ENCODE assay signal across 20 cellular contexts in genomic region chr18:26745288-26745975, GRCh38.
DNase-seq lines count a peak whose midpoint lies in the region; ATAC-seq and TF ChIP-seq lines count a peak whose summit lies in the region.
"Had no signal": no experiment of that assay in that cellular context is flagged by ENCODE, and none has a peak within 500 bp of the region (broad histone marks: within the 10 kb centered on the region; RNA-seq: fewer than 3 reads in every experiment).

No MANE protein-coding gene starts in this region.

- H3K9ac ChIP-seq in liver (ENCODE audit: low read depth in 1 of 2, low read length in 2 of 2), result no peak overlapping the region

- H3K27me3 ChIP-seq in liver (ENCODE audit: control insufficient read depth in 4 of 4, insufficient read depth in 4 of 4, low read length in 3 of 4), result no peaks in the 10 kb centered on the region
- H3K27me3 ChIP-seq in thyroid gland, result no peaks in the 10 kb centered on the region
- H3K27me3 ChIP-seq: cardiac muscle cell, dorsolateral prefrontal cortex, uterus had no signal

- no peak for TF ChIP-seq CTCF in liver (IDR thresholded peaks at IDR 0.05; ENCODE audit: low read depth, low read length, missing input control)
- TF ChIP-seq CTCF in thyroid gland (IDR thresholded peaks at IDR 0.05), result no peak

- TF ChIP-seq POLR2A in thyroid gland (IDR thresholded peaks at IDR 0.05), result no peak

- whole genome bisulfite sequencing in liver, result 41% methylated on average over 4 of the region's 4 CpGs
- WGBS in thyroid gland, 2 donors, result 76 to 79% methylated on average over 4 of the region's 4 CpGs

- H3K36me3 ChIP-seq in liver (ENCODE audit: control insufficient read depth in 4 of 4, insufficient read depth in 3 of 4, low read depth in 1 of 4, low read length in 3 of 4), result no peaks in the 10 kb centered on the region
- no peaks in the 10 kb centered on the region for H3K36me3 ChIP-seq in thyroid gland
- H3K36me3 ChIP-seq: cardiac muscle cell, uterus had no signal

- DNase-seq in Right ventricle myocardium superior (no peak), left cardiac atrium (no peak), RPMI7951 (ENCODE audit: low read depth) (peak; percentile 1), thyroid gland (no peak)
- DNase-seq: activated CD4-positive, alpha-beta T cell treated with anti-CD3 and anti-CD28 coated beads, Interleukin-2, amount 50 U/mL, for 1 hour; CD4-positive, alpha-beta T cell; dorsolateral prefrontal cortex; EL; KG1; NCI-H1436; NCI-H2227 treated with DMSO at 0.1 percent for 48 hours; nephron progenitor cell; uterus had no signal

- intact Hi-C loops in Right ventricle myocardium superior (cut with DNase I), result no loop called here
- intact Hi-C loops in left cardiac atrium (cut with DNase I), result no loop called here
- intact Hi-C loops in thyroid gland (cut with DNase I), result no loop called here

- no peak overlapping the region for H3K4me3 ChIP-seq in liver (ENCODE audit: low read depth in 1 of 3, low read length in 3 of 3)
- H3K4me3 ChIP-seq in thyroid gland (replicated peaks in 1 of 3), result no peak overlapping the region
- H3K4me3 ChIP-seq: cardiac muscle cell, uterus had no signal

- ATAC-seq in Right ventricle myocardium superior (ENCODE audit: poor library complexity) (peak; percentile 35), left cardiac atrium (no peak), GM18909 (IDR thresholded peaks at IDR 0.05; ENCODE audit: poor library complexity, unreplicated experiment) (no peak), GM18502 (IDR thresholded peaks at IDR 0.05; ENCODE audit: poor library complexity, unreplicated experiment) (no peak), HG03039 (IDR thresholded peaks at IDR 0.05; ENCODE audit: unreplicated experiment) (no peak)
- ATAC-seq: HCT116, SK-N-SH treated with all-trans-retinoic acid at 6 μM for 48 hours had no signal

- no peak for TF ChIP-seq RAD21 in liver (IDR thresholded peaks at IDR 0.05)

- H3K4me1 ChIP-seq in liver (ENCODE audit: control insufficient read depth in 4 of 4, insufficient read depth in 4 of 4, low read length in 3 of 4) (peaks cover 6 to 46% (median 33%) of the 10 kb centered on the region in 4 donors), thyroid gland (peaks cover 24 to 42% of the 10 kb centered on the region in 2 donors)
- H3K4me1 ChIP-seq: uterus had no signal

- H3K9me3 ChIP-seq in liver (ENCODE audit: control insufficient read depth in 4 of 4, low read length in 3 of 4) (no peaks in the 10 kb centered on the region), thyroid gland (no peaks in the 10 kb centered on the region)
- H3K9me3 ChIP-seq: uterus had no signal

- H3K27ac ChIP-seq in liver (ENCODE audit: low read depth in 1 of 2, low read length in 2 of 2) (peak overlapping the region; percentile 79 to 80), thyroid gland (peak overlapping the region in 2 of 3 donors; percentile 66 to 69)
- H3K27ac ChIP-seq: cardiac muscle cell, dorsolateral prefrontal cortex, uterus had no signal

TF ChIP-seq in liver, 16 proteins besides CTCF, POLR2A, EP300 and RAD21:
- TF ChIP-seq ATF3 (IDR thresholded peaks at IDR 0.05) (no peak), TAF1 (conservative IDR thresholded peaks at IDR 0.05) (no peak), REST (IDR thresholded peaks at IDR 0.05) (no peak), NR2F2 (IDR thresholded peaks at IDR 0.05) (no peak), YY1 (IDR thresholded peaks at IDR 0.05) (peak; percentile 46), FOXA1 (IDR thresholded peaks at IDR 0.05) (peak; percentile 84), RXRA (IDR thresholded peaks at IDR 0.05) (peak; percentile 55 to 83), ZBTB33 (IDR thresholded peaks at IDR 0.05) (peak; percentile 50), GABPA (IDR thresholded peaks at IDR 0.05 in 1 of 2, conservative IDR thresholded peaks at IDR 0.05 in 1 of 2) (peak in 1 of 2 donors; percentile 21), SP1 (IDR thresholded peaks at IDR 0.05) (peak; percentile 56), EGR1 (IDR thresholded peaks at IDR 0.05; ENCODE audit: low read depth in 2 of 2) (peak in 1 of 2 donors; percentile 25), HNF4G (IDR thresholded peaks at IDR 0.05) (no peak), HNF4A (conservative IDR thresholded peaks at IDR 0.05) (peak; percentile 59 to 78), JUND (IDR thresholded peaks at IDR 0.05) (peak in 1 of 2 donors; percentile 71), MAX (IDR thresholded peaks at IDR 0.05) (peak; percentile 51), FOXA2 (IDR thresholded peaks at IDR 0.05) (peak; percentile 89)
